8 cellular contexts compared by ENCODE assay signal in genomic region chr1:145094655-145095211, GRCh38. TPM values are rescaled to one million over a fixed set of nuclear protein-coding genes. Genes with fewer than 3 reads are reported as not detected.
DNase-seq lines count a peak whose midpoint lies in the region; ATAC-seq, FAIRE-seq and TF ChIP-seq lines count a peak whose summit lies in the region.
"Not testable (repeated sequence)": the region's sequence is repeated elsewhere in the genome, so short reads cannot be mapped to it uniquely, and the experiment has no call there.

No MANE protein-coding gene starts in this region.

- H3K36me3 Mint-ChIP-seq in activated CD8-positive, alpha-beta memory T cell treated with anti-CD3 and anti-CD28 coated beads, Interleukin-2, amount 10 ng/mL, durations not matched to agents 7 days and 5 days; endodermal cell (ENCODE audit: low read depth): not testable (repeated sequence)

- CTCF ChIA-PET in activated CD8-positive, alpha-beta memory T cell treated with anti-CD3 and anti-CD28 coated beads, Interleukin-2, amount 10 ng/mL, durations not matched to agents 7 days and 5 days (lab: Charles Lee); HepG2 (lab: Yijun Ruan, JAX; ENCODE audit: low intra/inter-chr PET ratio, low total read pairs): not testable (repeated sequence)

- not testable (repeated sequence) for H3K4me1 ChIP-seq in endodermal cell (ENCODE audit: control insufficient read depth, insufficient read depth, low read length); HepG2 (ENCODE audit: insufficient read depth, low read length)

- H3K4me1 Mint-ChIP-seq in activated CD8-positive, alpha-beta memory T cell treated with anti-CD3 and anti-CD28 coated beads, Interleukin-2, amount 10 ng/mL, durations not matched to agents 7 days and 5 days; endodermal cell: not testable (repeated sequence)

- peak overlapping the region; percentile 43 for H3K4me3 Mint-ChIP-seq in activated CD8-positive, alpha-beta memory T cell treated with anti-CD3 and anti-CD28 coated beads, Interleukin-2, amount 10 ng/mL, durations not matched to agents 7 days and 5 days
- peak overlapping the region; percentile 46 for H3K4me3 Mint-ChIP-seq in endodermal cell

- H2AFZ ChIP-seq in HepG2 (ENCODE audit: low read length) = not testable (repeated sequence)

- TF ChIP-seq POLR2A in HepG2 (IDR thresholded peaks at IDR 0.05; ENCODE audit: insufficient read depth in 1 of 2, low read depth in 2 of 2, low read length in 2 of 2) = not testable (repeated sequence)

- not testable (repeated sequence) for TF ChIP-seq EP300 in HepG2 (IDR thresholded peaks at IDR 0.05; ENCODE audit: low read depth in 2 of 2, low read length in 2 of 2); HepG2 (CRISPR knock-in tag; IDR thresholded peaks at IDR 0.05; ENCODE audit: borderline replicate concordance)

- ATAC-seq in GM19372 (IDR thresholded peaks at IDR 0.05; ENCODE audit: low read depth, unreplicated experiment) = peak; percentile 1
- ATAC-seq in HG02840 (IDR thresholded peaks at IDR 0.05; ENCODE audit: low FRiP score, unreplicated experiment) = peak; percentile 3
- ATAC-seq in activated CD8-positive, alpha-beta memory T cell treated with anti-CD3 and anti-CD28 coated beads, Interleukin-2, amount 10 ng/mL, durations not matched to agents 7 days and 5 days = peak; percentile 11
- peak; percentile 32 for ATAC-seq in HepG2

- not testable (repeated sequence) for H3K27ac Mint-ChIP-seq in activated CD8-positive, alpha-beta memory T cell treated with anti-CD3 and anti-CD28 coated beads, Interleukin-2, amount 10 ng/mL, durations not matched to agents 7 days and 5 days; endodermal cell

- intact Hi-C loops in HepG2 (cut with micrococcal nuclease; ENCODE audit: unreplicated experiment) = not testable (repeated sequence)

- H3K36me3 ChIP-seq in endodermal cell (ENCODE audit: control insufficient read depth, insufficient read depth, low read length); HepG2 (replicated peaks in 1 of 2; ENCODE audit: control insufficient read depth in 1 of 2, insufficient read depth in 2 of 2, low read length in 2 of 2): not testable (repeated sequence)

- H3K9me3 ChIP-seq in endodermal cell (ENCODE audit: control insufficient read depth, low read length); HepG2 (ENCODE audit: low read length): not testable (repeated sequence)

- WGBS in endodermal cell (ENCODE audit: insufficient coverage in 1 of 2, insufficient read length in 1 of 2), 2 experiments = 0% methylated on average over 6 of the region's 46 CpGs; no CpG with 5 or more reads in 1 of the 2 experiments
- WGBS in HepG2 (ENCODE audit: low lambda C conversion rate) = no CpG with 5 or more reads among the region's 46 CpGs

- H4K20me1 ChIP-seq in HepG2 (ENCODE audit: insufficient read depth, low read length) = not testable (repeated sequence)

- DNase-seq in AG09309 (ENCODE audit: low read depth); Jurkat, Clone E6-1 (ENCODE audit: low read depth, low spot score); endodermal cell; HepG2 (ENCODE audit: low spot score); skeletal muscle cell (ENCODE audit: low read depth): not testable (repeated sequence)
- peak; percentile 43 for DNase-seq in activated CD8-positive, alpha-beta memory T cell treated with anti-CD3 and anti-CD28 coated beads, Interleukin-2, amount 10 ng/mL, durations not matched to agents 7 days and 5 days

- H3K4me2 ChIP-seq in HepG2 (ENCODE audit: low read depth, low read length) = not testable (repeated sequence)

- not testable (repeated sequence) for H3K27me3 Mint-ChIP-seq in activated CD8-positive, alpha-beta memory T cell treated with anti-CD3 and anti-CD28 coated beads, Interleukin-2, amount 10 ng/mL, durations not matched to agents 7 days and 5 days; endodermal cell (ENCODE audit: insufficient read depth)

- H3K27me3 ChIP-seq in endodermal cell (ENCODE audit: control insufficient read depth, insufficient read depth, low read length, poor library complexity, severe bottlenecking); HepG2 (ENCODE audit: control insufficient read depth in 1 of 2, insufficient read depth in 2 of 2, low read length in 2 of 2): not testable (repeated sequence)

- not testable (repeated sequence) for H3K9me3 Mint-ChIP-seq in activated CD8-positive, alpha-beta memory T cell treated with anti-CD3 and anti-CD28 coated beads, Interleukin-2, amount 10 ng/mL, durations not matched to agents 7 days and 5 days (ENCODE audit: low read depth); endodermal cell

- not testable (repeated sequence) for FAIRE-seq in HepG2 (lab: Jason Lieb, UNC)

- BruUV-seq in HepG2 (replicated peaks; lab: Mats Ljungman, UMichigan) = not testable (repeated sequence)

- POLR2A ChIA-PET in HepG2 (lab: Yijun Ruan, JAX) = not testable (repeated sequence)

- not testable (repeated sequence) for H3K79me2 ChIP-seq in HepG2 (ENCODE audit: insufficient read depth, low read length)

- H3K4me3 ChIP-seq in AG09309 (ENCODE audit: control insufficient read depth, low read depth, low read length) (peak overlapping the region; percentile 41), HepG2 (replicated peaks in 1 of 3; ENCODE audit: insufficient read depth in 1 of 3, low read depth in 2 of 3, low read length in 3 of 3) (peak overlapping the region in 2 of 3 experiments; percentile 47 to 59; a peak in 3 of 6 replicates), skeletal muscle cell (ENCODE audit: low read depth, low read length) (peak overlapping the region; percentile 41)
- peak overlapping the region; percentile 48 for H3K4me3 ChIP-seq in Jurkat, Clone E6-1 (ENCODE audit: low read length)
- H3K4me3 ChIP-seq in endodermal cell (ENCODE audit: low read length) = not testable (repeated sequence)

- TF ChIP-seq RAD21 in HepG2 (CRISPR knock-in tag; IDR thresholded peaks at IDR 0.05) = not testable (repeated sequence)

- in situ Hi-C loops in HepG2 (cut with HindIII; ENCODE audit: extremely low pct_ligation_motif_present, low pct_unique_long_range_greater_than_20kb) = not testable (repeated sequence)

- not testable (repeated sequence) for TF ChIP-seq CTCF in AG09309 (IDR thresholded peaks at IDR 0.05; ENCODE audit: control insufficient read depth, insufficient read depth, low read depth, low read length, missing control alignments); endodermal cell (conservative IDR thresholded peaks at IDR 0.05); HepG2 (CRISPR knock-in tag; IDR thresholded peaks at IDR 0.05)

- not testable (repeated sequence) for H3K27ac ChIP-seq in endodermal cell (ENCODE audit: low read depth, low read length); HepG2 (ENCODE audit: extremely low read length, insufficient read depth, low read length)

- not testable (repeated sequence) for H3K9ac ChIP-seq in endodermal cell (ENCODE audit: extremely low read depth, low read length, poor library complexity, severe bottlenecking); HepG2 (ENCODE audit: insufficient read depth, low read depth, low read length)

RNA-seq across cellular contexts. Expression of gene SRGAP2B, which starts 0.4 kb away (rescaled TPM):
- polyA plus RNA-seq in Jurkat, Clone E6-1 (2012; ENCODE audit: insufficient read depth, insufficient read length) = 6.4 TPM
- 10 to 100 TPM; 41.2 to 51.7 TPM for total RNA-seq in activated CD8-positive, alpha-beta memory T cell treated with anti-CD3 and anti-CD28 coated beads, Interleukin-2, amount 10 ng/mL, durations not matched to agents 7 days and 5 days
- total RNA-seq in endodermal cell (10 to 100 TPM; 61.2 to 82.0 TPM), HepG2 (2016; rRNA removed; fragmentation: Illumina TruSeq; extraction: Trizol) (16.1 and 21.8 TPM in 2 replicates)
- polyA plus RNA-seq in endodermal cell (2013, experiment 1 of 2) = 51.3 TPM
- 54.1 TPM for polyA plus RNA-seq in endodermal cell (2013, experiment 2 of 2)
- total RNA-seq in HepG2 (2016; cell fraction: cytosol; rRNA removed; fragmentation: Illumina TruSeq; extraction: Trizol; ENCODE audit: low read depth) = 4.7 and 8.0 TPM in 2 replicates
- total RNA-seq in HepG2 (2016; cell fraction: insoluble cytoplasmic fraction; rRNA removed; fragmentation: Illumina TruSeq; extraction: Trizol) = 17.0 and 22.9 TPM in 2 replicates
- 12.5 and 14.8 TPM in 2 replicates for total RNA-seq in HepG2 (2016; cell fraction: membrane; rRNA removed; fragmentation: Illumina TruSeq; extraction: Trizol)
- 16.3 and 20.4 TPM in 2 replicates for total RNA-seq in HepG2 (2016; cell fraction: nucleus; rRNA removed; fragmentation: Illumina TruSeq; extraction: Trizol)
- 9.2 and 13.5 TPM in 2 replicates for polyA plus RNA-seq in HepG2 (2011; rRNA removed)
- polyA plus RNA-seq in HepG2 (2011; cell fraction: cytosol; rRNA removed) = 9.9 and 11.6 TPM in 2 replicates
- 15.0 and 19.0 TPM in 2 replicates for polyA plus RNA-seq in HepG2 (2011; cell fraction: nucleus; rRNA removed)
- 13.2 and 17.0 TPM in 2 replicates for polyA plus RNA-seq in HepG2 (2012)
- 0.76 and 1.0 TPM in 2 replicates for polyA plus RNA-seq in HepG2 (2016; cell fraction: cytosol; fragmentation: Illumina TruSeq; extraction: Trizol; ENCODE audit: low read depth)
- 14.7 and 16.1 TPM in 2 replicates for polyA plus RNA-seq in HepG2 (2016; cell fraction: insoluble cytoplasmic fraction; fragmentation: Illumina TruSeq; extraction: Trizol; ENCODE audit: low read depth)
- 3.7 and 5.0 TPM in 2 replicates for polyA plus RNA-seq in HepG2 (2016; cell fraction: membrane; fragmentation: Illumina TruSeq; extraction: Trizol; ENCODE audit: low read depth)
- polyA plus RNA-seq in HepG2 (2016; cell fraction: nucleus; fragmentation: Illumina TruSeq; extraction: Trizol; ENCODE audit: insufficient read depth, low read depth) = 14.3 and 23.5 TPM in 2 replicates
- polyA minus RNA-seq in HepG2 (2011; rRNA and poly(A)+ RNA removed; ENCODE audit: low replicate concordance) = 27.1 and 40.5 TPM in 2 replicates
- 19.9 and 20.9 TPM in 2 replicates for polyA minus RNA-seq in HepG2 (2011; cell fraction: cytosol; rRNA and poly(A)+ RNA removed)
- 29.3 and 33.5 TPM in 2 replicates for polyA minus RNA-seq in HepG2 (2011; cell fraction: nucleus; rRNA and poly(A)+ RNA removed)

RNA-seq across cellular contexts. Expression of gene FAM72D, which starts 1.0 kb away (rescaled TPM):
- 32.7 TPM for polyA plus RNA-seq in Jurkat, Clone E6-1 (2012; ENCODE audit: insufficient read depth, insufficient read length)
- total RNA-seq in activated CD8-positive, alpha-beta memory T cell treated with anti-CD3 and anti-CD28 coated beads, Interleukin-2, amount 10 ng/mL, durations not matched to agents 7 days and 5 days = 10 to 100 TPM; 20.0 to 22.7 TPM
- total RNA-seq in endodermal cell (1 to 10 TPM; 4.1 to 9.4 TPM), HepG2 (2016; rRNA removed; fragmentation: Illumina TruSeq; extraction: Trizol) (3.7 and 5.2 TPM in 2 replicates)
- polyA plus RNA-seq in endodermal cell (2013, experiment 1 of 2) = 15.5 TPM
- polyA plus RNA-seq in endodermal cell (2013, experiment 2 of 2) = 14.2 TPM
- 0.97 and 1.2 TPM in 2 replicates for total RNA-seq in HepG2 (2016; cell fraction: cytosol; rRNA removed; fragmentation: Illumina TruSeq; extraction: Trizol; ENCODE audit: low read depth)
- total RNA-seq in HepG2 (2016; cell fraction: insoluble cytoplasmic fraction; rRNA removed; fragmentation: Illumina TruSeq; extraction: Trizol) = 4.5 and 5.9 TPM in 2 replicates
- total RNA-seq in HepG2 (2016; cell fraction: membrane; rRNA removed; fragmentation: Illumina TruSeq; extraction: Trizol) = 3.0 and 3.2 TPM in 2 replicates
- total RNA-seq in HepG2 (2016; cell fraction: nucleus; rRNA removed; fragmentation: Illumina TruSeq; extraction: Trizol) = 3.8 and 4.8 TPM in 2 replicates
- 2.5 and 4.4 TPM in 2 replicates for polyA plus RNA-seq in HepG2 (2011; rRNA removed)
- 1.6 and 1.8 TPM in 2 replicates for polyA plus RNA-seq in HepG2 (2011; cell fraction: cytosol; rRNA removed)
- polyA plus RNA-seq in HepG2 (2011; cell fraction: nucleus; rRNA removed) = 1.1 and 2.1 TPM in 2 replicates
- 2.9 and 4.1 TPM in 2 replicates for polyA plus RNA-seq in HepG2 (2012)
- polyA plus RNA-seq in HepG2 (2016; cell fraction: cytosol; fragmentation: Illumina TruSeq; extraction: Trizol; ENCODE audit: low read depth) = 0.54 and 0.76 TPM in 2 replicates
- polyA plus RNA-seq in HepG2 (2016; cell fraction: insoluble cytoplasmic fraction; fragmentation: Illumina TruSeq; extraction: Trizol; ENCODE audit: low read depth) = 7.0 and 9.6 TPM in 2 replicates
- 1.9 and 2.7 TPM in 2 replicates for polyA plus RNA-seq in HepG2 (2016; cell fraction: membrane; fragmentation: Illumina TruSeq; extraction: Trizol; ENCODE audit: low read depth)
- 8.2 and 8.7 TPM in 2 replicates for polyA plus RNA-seq in HepG2 (2016; cell fraction: nucleus; fragmentation: Illumina TruSeq; extraction: Trizol; ENCODE audit: insufficient read depth, low read depth)
- polyA minus RNA-seq in HepG2 (2011; rRNA and poly(A)+ RNA removed; ENCODE audit: low replicate concordance) = 3.1 and 3.9 TPM in 2 replicates
- polyA minus RNA-seq in HepG2 (2011; cell fraction: cytosol; rRNA and poly(A)+ RNA removed) = 1.1 and 1.2 TPM in 2 replicates
- polyA minus RNA-seq in HepG2 (2011; cell fraction: nucleus; rRNA and poly(A)+ RNA removed) = 2.6 and 2.7 TPM in 2 replicates
